Comparison of ENCODE assay signal across 8 cellular contexts in genomic region chr17:80254396-80255241, GRCh38. TPM values are rescaled to one million over a fixed set of nuclear protein-coding genes. Genes with fewer than 3 reads are reported as not detected.
DNase-seq lines count a peak whose midpoint lies in the region; ATAC-seq and TF ChIP-seq lines count a peak whose summit lies in the region.

No MANE protein-coding gene starts in this region.

- H3K4me1 ChIP-seq in CD4-positive, alpha-beta memory T cell (ENCODE audit: insufficient read depth, low read length): peaks cover 43% of the 10 kb centered on the region
- peaks cover 49% of the 10 kb centered on the region for H3K4me1 ChIP-seq in parathyroid adenoma

- no peaks in the 10 kb centered on the region for H3K79me2 ChIP-seq in parathyroid adenoma

- POLR2A ChIA-PET in CD4-positive, alpha-beta memory T cell (lab: Charles Lee; ENCODE audit: partially characterized antibody): interaction anchor here (0.7 to 6.7 kb wide), 6 partner anchors 9 to 59 kb away, joined by 3 to 47 read pairs (median 4); no protein-coding TSS in a partner anchor

- H3K27me3 ChIP-seq in CD4-positive, alpha-beta memory T cell (ENCODE audit: insufficient read depth, low read length): no peaks in the 10 kb centered on the region
- H3K27me3 ChIP-seq in parathyroid adenoma (ENCODE audit: control insufficient read depth, insufficient read depth, low read length): no peaks in the 10 kb centered on the region

- peak; percentile 18 for TF ChIP-seq CTCF in parathyroid adenoma (IDR thresholded peaks at IDR 0.05)

- peak overlapping the region; percentile 29 for H3K27ac ChIP-seq in CD4-positive, alpha-beta memory T cell (ENCODE audit: low read depth, low read length)
- H3K27ac ChIP-seq in parathyroid adenoma (peak overlapping the region; percentile 100), caudate nucleus (ENCODE audit: low read depth, low read length) (no peak overlapping the region)

- peak overlapping the region; percentile 53 for H2AFZ ChIP-seq in parathyroid adenoma

- peak; percentile 53 for ATAC-seq in GM21390 (IDR thresholded peaks at IDR 0.05; ENCODE audit: unreplicated experiment)

- H3K9me3 ChIP-seq in CD4-positive, alpha-beta memory T cell (ENCODE audit: control insufficient read depth in 1 of 2, low read length in 2 of 2): no peaks in the 10 kb centered on the region
- H3K9me3 ChIP-seq in parathyroid adenoma (ENCODE audit: control insufficient read depth, low read length): no peaks in the 10 kb centered on the region

- peak; percentile 52 to 79 (median 58) for DNase-seq in CD4-positive, alpha-beta memory T cell
- DNase-seq in NCI-H2029 (lab: John Stamatoyannopoulos, UW): peak; percentile 76
- DNase-seq in activated CD4-positive, alpha-beta T cell treated with anti-CD3 and anti-CD28 coated beads for 1 hour: peak; percentile 28
- DNase-seq in epidermal melanocyte (ENCODE audit: insufficient read length, low spot score): peak; percentile 52
- no peak for DNase-seq in anterior cingulate cortex (lab: John Stamatoyannopoulos, UW)
- no peak for DNase-seq in caudate nucleus (lab: John Stamatoyannopoulos, UW)

- H3K4me2 ChIP-seq in parathyroid adenoma (ENCODE audit: low read length): peak overlapping the region; percentile 59

- peak overlapping the region; percentile 80 for H3K9ac ChIP-seq in parathyroid adenoma

- CTCF ChIA-PET in CD4-positive, alpha-beta memory T cell (lab: Charles Lee; ENCODE audit: partially characterized antibody): interaction anchor here (0.6 to 7.8 kb wide), 5 partner anchors 11 to 59 kb away, joined by 3 to 90 read pairs (median 7); no protein-coding TSS in a partner anchor

- peak overlapping the region; percentile 86 to 94 (median 90) for H3K27ac Mint-ChIP-seq in CD4-positive, alpha-beta memory T cell

- H3K36me3 Mint-ChIP-seq in CD4-positive, alpha-beta memory T cell: peaks cover 0 to 11% of the 10 kb centered on the region in 2 donors

- H3K4me1 Mint-ChIP-seq in CD4-positive, alpha-beta memory T cell: peaks cover 27 to 58% (median 41%) of the 10 kb centered on the region in 4 donors

- no peaks in the 10 kb centered on the region for H3K9me3 Mint-ChIP-seq in CD4-positive, alpha-beta memory T cell

- no peak overlapping the region for H3K4me3 ChIP-seq in CD4-positive, alpha-beta memory T cell (ENCODE audit: low read length in 2 of 2)
- H3K4me3 ChIP-seq in parathyroid adenoma (ENCODE audit: low read depth, low read length): peak overlapping the region; percentile 48

- intact Hi-C loops in CD4-positive, alpha-beta memory T cell (cut with micrococcal nuclease): no loop called here

- H3K4me3 Mint-ChIP-seq in CD4-positive, alpha-beta memory T cell: peak overlapping the region; percentile 6 to 79 (median 51)

- H3K27me3 Mint-ChIP-seq in CD4-positive, alpha-beta memory T cell: no peaks in the 10 kb centered on the region

- no peaks in the 10 kb centered on the region for H3K36me3 ChIP-seq in CD4-positive, alpha-beta memory T cell (ENCODE audit: insufficient read depth, low read length)
- H3K36me3 ChIP-seq in parathyroid adenoma (ENCODE audit: control insufficient read depth, insufficient read depth, low read length): no peaks in the 10 kb centered on the region

RNA-seq across cellular contexts. Expression of gene RNF213, which starts 6.0 kb away (rescaled TPM):
- total RNA-seq in CD4-positive, alpha-beta memory T cell: 100 to 1,000 TPM; 367 to 399 TPM
- 10 to 100 TPM; 11.2 to 67.9 TPM for polyA plus RNA-seq in CD4-positive, alpha-beta memory T cell

RNA-seq across cellular contexts. Expression of gene SLC26A11, which starts 34.4 kb away (rescaled TPM):
- 100 to 1,000 TPM; 121 to 126 TPM for total RNA-seq in CD4-positive, alpha-beta memory T cell
- 10 to 100 TPM in 1 of 2 donors, 1 to 10 TPM in 1; 6.3 to 10.6 TPM for polyA plus RNA-seq in CD4-positive, alpha-beta memory T cell

RNA-seq across cellular contexts. Expression of gene SGSH, which starts 34.5 kb away (rescaled TPM):
- total RNA-seq in CD4-positive, alpha-beta memory T cell: 100 to 1,000 TPM; 189 to 198 TPM
- polyA plus RNA-seq in CD4-positive, alpha-beta memory T cell: 10 to 100 TPM; 37.8 to 58.6 TPM

Comparison
In these comparisons a context has a peak if more than half of its experiments do, and no peak if none do; other contexts are left out.
1. DNase-seq: peak in CD4-positive, alpha-beta memory T cell (5 of 5), NCI-H2029 (single experiment), activated CD4-positive, alpha-beta T cell treated with anti-CD3 and anti-CD28 coated beads for 1 hour (single experiment) and epidermal melanocyte (single experiment); none in anterior cingulate cortex (0 of 58) and caudate nucleus (0 of 61).